1 cellular context compared by ENCODE assay signal in the genomic region with DNA sequence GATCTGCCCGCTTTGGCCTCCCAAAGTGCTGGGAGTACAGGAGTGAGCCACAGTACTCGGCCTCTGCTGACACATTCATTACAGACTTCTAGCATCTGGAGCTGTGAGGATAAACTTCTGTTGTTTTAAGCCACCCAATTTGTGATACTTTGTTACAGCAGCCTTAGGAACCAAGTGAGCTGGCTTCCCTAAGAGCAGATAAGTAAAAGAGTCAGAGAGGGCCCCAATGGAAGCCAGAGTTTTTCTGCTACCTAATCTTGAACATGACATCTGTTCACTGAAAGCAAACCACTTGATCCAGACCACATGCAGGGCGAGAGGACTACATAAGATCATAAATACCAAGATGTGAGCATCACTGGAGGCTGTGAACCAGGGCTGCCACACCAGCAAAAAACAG.
A peak's percentile ranks its signal among the peaks of the same experiment; 100 is the strongest.
TF ChIP-seq lines count a peak whose summit lies in the region.

No MANE protein-coding gene starts in this region.

TF ChIP-seq in K562, 482 proteins besides CTCF, POLR2A, EP300 and RAD21 (continues in another document):
- TF ChIP-seq, protein P1, sequence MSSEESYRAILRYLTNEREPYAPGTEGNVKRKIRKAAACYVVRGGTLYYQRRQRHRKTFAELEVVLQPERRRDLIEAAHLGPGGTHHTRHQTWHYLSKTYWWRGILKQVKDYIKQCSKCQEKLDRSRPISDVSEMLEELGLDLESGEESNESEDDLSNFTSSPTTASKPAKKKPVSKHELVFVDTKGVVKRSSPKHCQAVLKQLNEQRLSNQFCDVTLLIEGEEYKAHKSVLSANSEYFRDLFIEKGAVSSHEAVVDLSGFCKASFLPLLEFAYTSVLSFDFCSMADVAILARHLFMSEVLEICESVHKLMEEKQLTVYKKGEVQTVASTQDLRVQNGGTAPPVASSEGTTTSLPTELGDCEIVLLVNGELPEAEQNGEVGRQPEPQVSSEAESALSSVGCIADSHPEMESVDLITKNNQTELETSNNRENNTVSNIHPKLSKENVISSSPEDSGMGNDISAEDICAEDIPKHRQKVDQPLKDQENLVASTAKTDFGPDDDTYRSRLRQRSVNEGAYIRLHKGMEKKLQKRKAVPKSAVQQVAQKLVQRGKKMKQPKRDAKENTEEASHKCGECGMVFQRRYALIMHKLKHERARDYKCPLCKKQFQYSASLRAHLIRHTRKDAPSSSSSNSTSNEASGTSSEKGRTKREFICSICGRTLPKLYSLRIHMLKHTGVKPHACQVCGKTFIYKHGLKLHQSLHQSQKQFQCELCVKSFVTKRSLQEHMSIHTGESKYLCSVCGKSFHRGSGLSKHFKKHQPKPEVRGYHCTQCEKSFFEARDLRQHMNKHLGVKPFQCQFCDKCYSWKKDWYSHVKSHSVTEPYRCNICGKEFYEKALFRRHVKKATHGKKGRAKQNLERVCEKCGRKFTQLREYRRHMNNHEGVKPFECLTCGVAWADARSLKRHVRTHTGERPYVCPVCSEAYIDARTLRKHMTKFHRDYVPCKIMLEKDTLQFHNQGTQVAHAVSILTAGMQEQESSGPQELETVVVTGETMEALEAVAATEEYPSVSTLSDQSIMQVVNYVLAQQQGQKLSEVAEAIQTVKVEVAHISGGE (CRISPR knock-in tag; IDR thresholded peaks at IDR 0.05): 0 out of 6 replicates have a peak, but pooled peaks of 1 of the 3 experiments have one; percentile 20
- no peak for TF ChIP-seq SIN3B (IDR thresholded peaks at IDR 0.05; ENCODE audit: low read depth)
- TF ChIP-seq SRSF9 (IDR thresholded peaks at IDR 0.05; ENCODE audit: borderline replicate concordance, low read depth, low read length): no peak
- TF ChIP-seq, protein P2, sequence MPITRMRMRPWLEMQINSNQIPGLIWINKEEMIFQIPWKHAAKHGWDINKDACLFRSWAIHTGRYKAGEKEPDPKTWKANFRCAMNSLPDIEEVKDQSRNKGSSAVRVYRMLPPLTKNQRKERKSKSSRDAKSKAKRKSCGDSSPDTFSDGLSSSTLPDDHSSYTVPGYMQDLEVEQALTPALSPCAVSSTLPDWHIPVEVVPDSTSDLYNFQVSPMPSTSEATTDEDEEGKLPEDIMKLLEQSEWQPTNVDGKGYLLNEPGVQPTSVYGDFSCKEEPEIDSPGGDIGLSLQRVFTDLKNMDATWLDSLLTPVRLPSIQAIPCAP (CRISPR knock-in tag; IDR thresholded peaks at IDR 0.05; ENCODE audit: borderline replicate concordance): no peak
- no peak for TF ChIP-seq MTA2 (IDR thresholded peaks at IDR 0.05; ENCODE audit: low read depth)
- TF ChIP-seq, protein P3, sequence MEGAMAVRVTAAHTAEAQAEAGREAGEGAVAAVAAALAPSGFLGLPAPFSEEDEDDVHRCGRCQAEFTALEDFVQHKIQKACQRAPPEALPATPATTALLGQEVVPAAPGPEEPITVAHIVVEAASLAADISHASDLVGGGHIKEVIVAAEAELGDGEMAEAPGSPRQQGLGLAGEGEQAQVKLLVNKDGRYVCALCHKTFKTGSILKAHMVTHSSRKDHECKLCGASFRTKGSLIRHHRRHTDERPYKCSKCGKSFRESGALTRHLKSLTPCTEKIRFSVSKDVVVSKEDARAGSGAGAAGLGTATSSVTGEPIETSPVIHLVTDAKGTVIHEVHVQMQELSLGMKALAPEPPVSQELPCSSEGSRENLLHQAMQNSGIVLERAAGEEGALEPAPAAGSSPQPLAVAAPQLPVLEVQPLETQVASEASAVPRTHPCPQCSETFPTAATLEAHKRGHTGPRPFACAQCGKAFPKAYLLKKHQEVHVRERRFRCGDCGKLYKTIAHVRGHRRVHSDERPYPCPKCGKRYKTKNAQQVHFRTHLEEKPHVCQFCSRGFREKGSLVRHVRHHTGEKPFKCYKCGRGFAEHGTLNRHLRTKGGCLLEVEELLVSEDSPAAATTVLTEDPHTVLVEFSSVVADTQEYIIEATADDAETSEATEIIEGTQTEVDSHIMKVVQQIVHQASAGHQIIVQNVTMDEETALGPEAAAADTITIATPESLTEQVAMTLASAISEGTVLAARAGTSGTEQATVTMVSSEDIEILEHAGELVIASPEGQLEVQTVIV (CRISPR knock-in tag; IDR thresholded peaks at IDR 0.05; ENCODE audit: borderline replicate concordance): no peak
- peak; percentile 76 for TF ChIP-seq TCF3 (CRISPR knock-in tag; IDR thresholded peaks at IDR 0.05)
- no peak for TF ChIP-seq CCAR2 (IDR thresholded peaks at IDR 0.05; ENCODE audit: low read depth, low read length)
- TF ChIP-seq ZEB2 (IDR thresholded peaks at IDR 0.05): no peak
- no peak; the same call in 1 of the 2 replicates for TF ChIP-seq CC2D1A (IDR thresholded peaks at IDR 0.05)
- TF ChIP-seq, protein P4, sequence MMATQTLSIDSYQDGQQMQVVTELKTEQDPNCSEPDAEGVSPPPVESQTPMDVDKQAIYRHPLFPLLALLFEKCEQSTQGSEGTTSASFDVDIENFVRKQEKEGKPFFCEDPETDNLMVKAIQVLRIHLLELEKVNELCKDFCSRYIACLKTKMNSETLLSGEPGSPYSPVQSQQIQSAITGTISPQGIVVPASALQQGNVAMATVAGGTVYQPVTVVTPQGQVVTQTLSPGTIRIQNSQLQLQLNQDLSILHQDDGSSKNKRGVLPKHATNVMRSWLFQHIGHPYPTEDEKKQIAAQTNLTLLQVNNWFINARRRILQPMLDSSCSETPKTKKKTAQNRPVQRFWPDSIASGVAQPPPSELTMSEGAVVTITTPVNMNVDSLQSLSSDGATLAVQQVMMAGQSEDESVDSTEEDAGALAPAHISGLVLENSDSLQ (IDR thresholded peaks at IDR 0.05): no peak
- no peak for TF ChIP-seq ZNF24 (IDR thresholded peaks at IDR 0.05)
- TF ChIP-seq ZFP30 (CRISPR knock-in tag; IDR thresholded peaks at IDR 0.05; ENCODE audit: borderline replicate concordance): no peak
- TF ChIP-seq ADNP (tag; IDR thresholded peaks at IDR 0.05): peak; percentile 34
- TF ChIP-seq CBX1 (IDR thresholded peaks at IDR 0.05; ENCODE audit: low read depth): no peak
- no peak for TF ChIP-seq CBX3 (IDR thresholded peaks at IDR 0.05; ENCODE audit: borderline replicate concordance in 1 of 2, low read length in 2 of 2)
- no peak for TF ChIP-seq NRF1 (conservative IDR thresholded peaks at IDR 0.05 in 1 of 2, IDR thresholded peaks at IDR 0.05 in 1 of 2)
- TF ChIP-seq BCOR (IDR thresholded peaks at IDR 0.05): 0 out of 2 replicates have a peak, but pooled peaks have one; percentile 11
- TF ChIP-seq FOSL1 (tag; conservative IDR thresholded peaks at IDR 0.05): no peak
- TF ChIP-seq ZNF717 (CRISPR knock-in tag; IDR thresholded peaks at IDR 0.05): no peak
- TF ChIP-seq TAL1 (IDR thresholded peaks at IDR 0.05): peak; percentile 70; the same call in 1 of the 2 replicates
- no peak for TF ChIP-seq TAF15 (IDR thresholded peaks at IDR 0.05; ENCODE audit: low read depth, low read length)
- TF ChIP-seq TRIM24 (IDR thresholded peaks at IDR 0.05): peak in 1 of 2 experiments; percentile 23; a peak in 1 of 4 replicates
- peak; percentile 68; the same call in 1 of the 2 replicates for TF ChIP-seq NCOR1 (IDR thresholded peaks at IDR 0.05)
- no peak for TF ChIP-seq ZNF76 (CRISPR knock-in tag; IDR thresholded peaks at IDR 0.05; ENCODE audit: borderline replicate concordance)
- TF ChIP-seq CBFA2T3 (IDR thresholded peaks at IDR 0.05): peak; percentile 89
- TF ChIP-seq, protein P5, sequence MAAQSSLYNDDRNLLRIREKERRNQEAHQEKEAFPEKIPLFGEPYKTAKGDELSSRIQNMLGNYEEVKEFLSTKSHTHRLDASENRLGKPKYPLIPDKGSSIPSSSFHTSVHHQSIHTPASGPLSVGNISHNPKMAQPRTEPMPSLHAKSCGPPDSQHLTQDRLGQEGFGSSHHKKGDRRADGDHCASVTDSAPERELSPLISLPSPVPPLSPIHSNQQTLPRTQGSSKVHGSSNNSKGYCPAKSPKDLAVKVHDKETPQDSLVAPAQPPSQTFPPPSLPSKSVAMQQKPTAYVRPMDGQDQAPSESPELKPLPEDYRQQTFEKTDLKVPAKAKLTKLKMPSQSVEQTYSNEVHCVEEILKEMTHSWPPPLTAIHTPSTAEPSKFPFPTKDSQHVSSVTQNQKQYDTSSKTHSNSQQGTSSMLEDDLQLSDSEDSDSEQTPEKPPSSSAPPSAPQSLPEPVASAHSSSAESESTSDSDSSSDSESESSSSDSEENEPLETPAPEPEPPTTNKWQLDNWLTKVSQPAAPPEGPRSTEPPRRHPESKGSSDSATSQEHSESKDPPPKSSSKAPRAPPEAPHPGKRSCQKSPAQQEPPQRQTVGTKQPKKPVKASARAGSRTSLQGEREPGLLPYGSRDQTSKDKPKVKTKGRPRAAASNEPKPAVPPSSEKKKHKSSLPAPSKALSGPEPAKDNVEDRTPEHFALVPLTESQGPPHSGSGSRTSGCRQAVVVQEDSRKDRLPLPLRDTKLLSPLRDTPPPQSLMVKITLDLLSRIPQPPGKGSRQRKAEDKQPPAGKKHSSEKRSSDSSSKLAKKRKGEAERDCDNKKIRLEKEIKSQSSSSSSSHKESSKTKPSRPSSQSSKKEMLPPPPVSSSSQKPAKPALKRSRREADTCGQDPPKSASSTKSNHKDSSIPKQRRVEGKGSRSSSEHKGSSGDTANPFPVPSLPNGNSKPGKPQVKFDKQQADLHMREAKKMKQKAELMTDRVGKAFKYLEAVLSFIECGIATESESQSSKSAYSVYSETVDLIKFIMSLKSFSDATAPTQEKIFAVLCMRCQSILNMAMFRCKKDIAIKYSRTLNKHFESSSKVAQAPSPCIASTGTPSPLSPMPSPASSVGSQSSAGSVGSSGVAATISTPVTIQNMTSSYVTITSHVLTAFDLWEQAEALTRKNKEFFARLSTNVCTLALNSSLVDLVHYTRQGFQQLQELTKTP (IDR thresholded peaks at IDR 0.05; ENCODE audit: low read depth in 1 of 2, partially characterized antibody in 2 of 2): no peak
- no peak for TF ChIP-seq PTBP1 (IDR thresholded peaks at IDR 0.05; ENCODE audit: low read depth, low read length)
- TF ChIP-seq KDM2B (CRISPR knock-in tag; IDR thresholded peaks at IDR 0.05): no peak
- peak; percentile 64; the same call in 1 of the 2 replicates for TF ChIP-seq TEAD4 (IDR thresholded peaks at IDR 0.05; ENCODE audit: low read length)
- no peak for TF ChIP-seq TEAD4 (CRISPR knock-in tag; IDR thresholded peaks at IDR 0.05; ENCODE audit: borderline replicate concordance)
- TF ChIP-seq, protein P6, sequence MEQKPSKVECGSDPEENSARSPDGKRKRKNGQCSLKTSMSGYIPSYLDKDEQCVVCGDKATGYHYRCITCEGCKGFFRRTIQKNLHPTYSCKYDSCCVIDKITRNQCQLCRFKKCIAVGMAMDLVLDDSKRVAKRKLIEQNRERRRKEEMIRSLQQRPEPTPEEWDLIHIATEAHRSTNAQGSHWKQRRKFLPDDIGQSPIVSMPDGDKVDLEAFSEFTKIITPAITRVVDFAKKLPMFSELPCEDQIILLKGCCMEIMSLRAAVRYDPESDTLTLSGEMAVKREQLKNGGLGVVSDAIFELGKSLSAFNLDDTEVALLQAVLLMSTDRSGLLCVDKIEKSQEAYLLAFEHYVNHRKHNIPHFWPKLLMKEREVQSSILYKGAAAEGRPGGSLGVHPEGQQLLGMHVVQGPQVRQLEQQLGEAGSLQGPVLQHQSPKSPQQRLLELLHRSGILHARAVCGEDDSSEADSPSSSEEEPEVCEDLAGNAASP (IDR thresholded peaks at IDR 0.05): no peak
- TF ChIP-seq, protein P7, sequence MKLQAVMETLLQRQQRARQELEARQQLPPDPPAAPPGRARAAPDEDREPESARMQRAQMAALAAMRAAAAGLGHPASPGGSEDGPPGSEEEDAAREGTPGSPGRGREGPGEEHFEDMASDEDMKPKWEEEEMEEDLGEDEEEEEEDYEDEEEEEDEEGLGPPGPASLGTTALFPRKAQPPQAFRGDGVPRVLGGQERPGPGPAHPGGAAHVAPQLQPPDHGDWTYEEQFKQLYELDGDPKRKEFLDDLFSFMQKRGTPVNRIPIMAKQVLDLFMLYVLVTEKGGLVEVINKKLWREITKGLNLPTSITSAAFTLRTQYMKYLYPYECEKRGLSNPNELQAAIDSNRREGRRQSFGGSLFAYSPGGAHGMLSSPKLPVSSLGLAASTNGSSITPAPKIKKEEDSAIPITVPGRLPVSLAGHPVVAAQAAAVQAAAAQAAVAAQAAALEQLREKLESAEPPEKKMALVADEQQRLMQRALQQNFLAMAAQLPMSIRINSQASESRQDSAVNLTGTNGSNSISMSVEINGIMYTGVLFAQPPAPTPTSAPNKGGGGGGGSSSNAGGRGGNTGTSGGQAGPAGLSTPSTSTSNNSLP (IDR thresholded peaks at IDR 0.05; ENCODE audit: borderline replicate concordance, low read depth, low read length): no peak
- no peak for TF ChIP-seq ZNF707 (CRISPR knock-in tag; conservative IDR thresholded peaks at IDR 0.05)
- TF ChIP-seq ZNF217 (CRISPR knock-in tag; IDR thresholded peaks at IDR 0.05): no peak
- peak; percentile 53 for TF ChIP-seq STAT5A (IDR thresholded peaks at IDR 0.05; ENCODE audit: borderline replicate concordance, low read length)
- TF ChIP-seq ZNF197 (CRISPR knock-in tag; IDR thresholded peaks at IDR 0.05; ENCODE audit: low read depth): no peak
- TF ChIP-seq SMARCA4 (IDR thresholded peaks at IDR 0.05): 0 out of 2 replicates have a peak, but pooled peaks have one; percentile 17
- no peak for TF ChIP-seq MCM2 (IDR thresholded peaks at IDR 0.05; ENCODE audit: low read depth)
- TF ChIP-seq NBN (IDR thresholded peaks at IDR 0.05; ENCODE audit: low read depth): no peak
- TF ChIP-seq ZNF584 (CRISPR knock-in tag; IDR thresholded peaks at IDR 0.05; ENCODE audit: low read depth): no peak
- TF ChIP-seq BRD4 (IDR thresholded peaks at IDR 0.05): no peak
- no peak for TF ChIP-seq MTA3 (IDR thresholded peaks at IDR 0.05; ENCODE audit: borderline replicate concordance)
- no peak for TF ChIP-seq HOXB6 (CRISPR knock-in tag; IDR thresholded peaks at IDR 0.05; ENCODE audit: borderline replicate concordance)
- TF ChIP-seq ARHGAP35 (IDR thresholded peaks at IDR 0.05; ENCODE audit: partially characterized antibody): no peak
- TF ChIP-seq MBD2 (IDR thresholded peaks at IDR 0.05; ENCODE audit: borderline replicate concordance, low read depth): no peak
- TF ChIP-seq, protein P8, sequence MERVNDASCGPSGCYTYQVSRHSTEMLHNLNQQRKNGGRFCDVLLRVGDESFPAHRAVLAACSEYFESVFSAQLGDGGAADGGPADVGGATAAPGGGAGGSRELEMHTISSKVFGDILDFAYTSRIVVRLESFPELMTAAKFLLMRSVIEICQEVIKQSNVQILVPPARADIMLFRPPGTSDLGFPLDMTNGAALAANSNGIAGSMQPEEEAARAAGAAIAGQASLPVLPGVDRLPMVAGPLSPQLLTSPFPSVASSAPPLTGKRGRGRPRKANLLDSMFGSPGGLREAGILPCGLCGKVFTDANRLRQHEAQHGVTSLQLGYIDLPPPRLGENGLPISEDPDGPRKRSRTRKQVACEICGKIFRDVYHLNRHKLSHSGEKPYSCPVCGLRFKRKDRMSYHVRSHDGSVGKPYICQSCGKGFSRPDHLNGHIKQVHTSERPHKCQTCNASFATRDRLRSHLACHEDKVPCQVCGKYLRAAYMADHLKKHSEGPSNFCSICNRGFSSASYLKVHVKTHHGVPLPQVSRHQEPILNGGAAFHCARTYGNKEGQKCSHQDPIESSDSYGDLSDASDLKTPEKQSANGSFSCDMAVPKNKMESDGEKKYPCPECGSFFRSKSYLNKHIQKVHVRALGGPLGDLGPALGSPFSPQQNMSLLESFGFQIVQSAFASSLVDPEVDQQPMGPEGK (CRISPR knock-in tag; IDR thresholded peaks at IDR 0.05; ENCODE audit: borderline replicate concordance): no peak
- no peak for TF ChIP-seq SREBF1 (IDR thresholded peaks at IDR 0.05; ENCODE audit: borderline replicate concordance, low read depth, low read length)
- TF ChIP-seq, protein P9, sequence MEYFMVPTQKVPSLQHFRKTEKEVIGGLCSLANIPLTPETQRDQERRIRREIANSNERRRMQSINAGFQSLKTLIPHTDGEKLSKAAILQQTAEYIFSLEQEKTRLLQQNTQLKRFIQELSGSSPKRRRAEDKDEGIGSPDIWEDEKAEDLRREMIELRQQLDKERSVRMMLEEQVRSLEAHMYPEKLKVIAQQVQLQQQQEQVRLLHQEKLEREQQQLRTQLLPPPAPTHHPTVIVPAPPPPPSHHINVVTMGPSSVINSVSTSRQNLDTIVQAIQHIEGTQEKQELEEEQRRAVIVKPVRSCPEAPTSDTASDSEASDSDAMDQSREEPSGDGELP (CRISPR knock-in tag; IDR thresholded peaks at IDR 0.05; ENCODE audit: borderline replicate concordance): 0 out of 2 replicates have a peak, but pooled peaks have one; percentile 36
